Comparison of ENCODE assay signal across 18 cellular contexts in the genomic region with DNA sequence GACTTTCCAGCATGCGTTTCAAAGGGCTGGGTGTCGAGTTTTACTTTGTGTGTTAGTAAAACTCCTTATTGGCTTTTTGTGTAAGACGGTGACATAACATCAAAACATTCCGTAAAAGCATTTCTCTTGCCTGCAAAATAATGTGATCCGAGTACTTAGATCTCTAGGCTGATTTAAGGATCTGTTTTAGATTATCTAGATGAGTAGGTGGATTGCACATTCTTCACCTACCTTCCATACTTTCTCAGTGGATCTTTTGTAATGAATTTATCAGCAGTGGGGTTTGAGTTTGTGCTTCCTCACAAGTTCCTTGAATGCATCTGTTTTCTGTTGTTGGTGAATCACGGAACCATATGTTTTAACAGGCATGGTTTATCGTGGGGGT. TPM values are rescaled to one million over a fixed set of nuclear protein-coding genes. Genes with fewer than 3 reads are reported as not detected.
DNase-seq lines count a peak whose midpoint lies in the region; TF ChIP-seq lines count a peak whose summit lies in the region.
"Had no signal": no experiment of that assay in that cellular context is flagged by ENCODE, and none has a peak within 500 bp of the region (broad histone marks: within the 10 kb centered on the region; RNA-seq: fewer than 3 reads in every experiment).

No MANE protein-coding gene starts in this region.

- H3K4me3 Mint-ChIP-seq in HFFc6 = peak overlapping the region; percentile 77
- H3K4me3 Mint-ChIP-seq: activated naive CD8-positive, alpha-beta T cell treated with anti-CD3 and anti-CD28 coated beads, Interleukin-2, amount 50 U/mL, for 24 hours; activated T-helper 17 cell treated with anti-CD3 and anti-CD28 coated beads, Interleukin-2, amount 50 U/mL, for 72 hours; CD8-positive, alpha-beta T cell; H9; neural crest cell; stimulated activated naive CD8-positive, alpha-beta T cell treated with anti-CD3 and anti-CD28 coated beads, Interleukin-15, Interleukin-2, amounts not matched to agents 100 ng/mL and 50 ng/mL, for 24 hours; T-helper 17 cell had no signal

- DNase-seq in AG09309 (ENCODE audit: low read depth) = peak; percentile 31
- peak; percentile 34 for DNase-seq in HFFc6
- peak; percentile 29 for DNase-seq in esophagus muscularis mucosa (ENCODE audit: extremely low spot score)
- DNase-seq in activated CD8-positive, alpha-beta memory T cell treated with anti-CD3 and anti-CD28 coated beads for 24 hours = no peak
- DNase-seq in NCI-H1092 treated with DMSO at 0.1 percent for 48 hours (lab: John Stamatoyannopoulos, UW) = no peak
- DNase-seq in stimulated activated CD4-positive, alpha-beta T cell treated with anti-CD3 and anti-CD28 coated beads, Interleukin-15, amount 100 ng/mL, for 24 hours = no peak
- DNase-seq in GM19238 (ENCODE audit: insufficient read length, low spot score) = no peak
- DNase-seq: activated CD4-positive, alpha-beta T cell treated with anti-CD3 and anti-CD28 coated beads for 1 hour; activated naive CD8-positive, alpha-beta T cell treated with anti-CD3 and anti-CD28 coated beads, Interleukin-2, amount 50 U/mL, for 24 hours; CD8-positive, alpha-beta T cell; H9; mesendoderm; NCI-H524 treated with DMSO at 0.1 percent for 48 hours; T-helper 17 cell had no signal

- no peaks in the 10 kb centered on the region; the same call in 1 of the 2 replicates for H3K27me3 Mint-ChIP-seq in HFFc6 (ENCODE audit: insufficient read depth)
- H3K27me3 Mint-ChIP-seq: activated naive CD8-positive, alpha-beta T cell treated with anti-CD3 and anti-CD28 coated beads, Interleukin-2, amount 50 U/mL, for 24 hours; activated T-helper 17 cell treated with anti-CD3 and anti-CD28 coated beads, Interleukin-2, amount 50 U/mL, for 72 hours; stimulated activated naive CD8-positive, alpha-beta T cell treated with anti-CD3 and anti-CD28 coated beads, Interleukin-15, Interleukin-2, amounts not matched to agents 100 ng/mL and 50 ng/mL, for 24 hours; T-helper 17 cell had no signal

- TF ChIP-seq POLR2A in esophagus muscularis mucosa (IDR thresholded peaks at IDR 0.05; ENCODE audit: low read depth) = no peak

- peak overlapping the region; percentile 81 for H3K27ac Mint-ChIP-seq in HFFc6
- H3K27ac Mint-ChIP-seq: activated naive CD8-positive, alpha-beta T cell treated with anti-CD3 and anti-CD28 coated beads, Interleukin-2, amount 50 U/mL, for 24 hours; activated T-helper 17 cell treated with anti-CD3 and anti-CD28 coated beads, Interleukin-2, amount 50 U/mL, for 72 hours; CD8-positive, alpha-beta T cell; T-helper 17 cell had no signal

- 54% methylated on average over 7 of the region's 7 CpGs for WGBS in esophagus muscularis mucosa

- H3K27ac ChIP-seq in esophagus muscularis mucosa (replicated peaks in 1 of 4) (peak overlapping the region in 3 of 4 donors; percentile 28 to 48 (median 44)), muscle layer of colon (ENCODE audit: low read depth, low read length) (peak overlapping the region; percentile 3)

- H3K9me3 Mint-ChIP-seq in HFFc6 = no peaks in the 10 kb centered on the region
- H3K9me3 Mint-ChIP-seq: activated naive CD8-positive, alpha-beta T cell treated with anti-CD3 and anti-CD28 coated beads, Interleukin-2, amount 50 U/mL, for 24 hours; activated T-helper 17 cell treated with anti-CD3 and anti-CD28 coated beads, Interleukin-2, amount 50 U/mL, for 72 hours; CD8-positive, alpha-beta T cell; H9; neural crest cell; stimulated activated naive CD8-positive, alpha-beta T cell treated with anti-CD3 and anti-CD28 coated beads, Interleukin-15, Interleukin-2, amounts not matched to agents 100 ng/mL and 50 ng/mL, for 24 hours had no signal

- H3K4me1 ChIP-seq in esophagus muscularis mucosa (peaks cover 17 to 68% (median 52%) of the 10 kb centered on the region in 4 donors), muscle layer of colon (ENCODE audit: insufficient read depth, low read length) (peaks cover 22% of the 10 kb centered on the region)

- H3K9me3 ChIP-seq in esophagus muscularis mucosa = no peaks in the 10 kb centered on the region
- no peaks in the 10 kb centered on the region for H3K9me3 ChIP-seq in muscle layer of colon (ENCODE audit: low read length)

- no peak for TF ChIP-seq EP300 in esophagus muscularis mucosa (IDR thresholded peaks at IDR 0.05)

- no peaks in the 10 kb centered on the region for H3K36me3 ChIP-seq in esophagus muscularis mucosa
- no peaks in the 10 kb centered on the region for H3K36me3 ChIP-seq in muscle layer of colon (ENCODE audit: insufficient read depth, low read length)

- no peaks in the 10 kb centered on the region for H3K27me3 ChIP-seq in esophagus muscularis mucosa
- H3K27me3 ChIP-seq in muscle layer of colon (ENCODE audit: control insufficient read depth in 1 of 2, insufficient read depth in 2 of 2, low read length in 2 of 2) = no peaks in the 10 kb centered on the region

- no peak overlapping the region for H3K4me3 ChIP-seq in AG09309 (ENCODE audit: control insufficient read depth, low read depth, low read length)
- H3K4me3 ChIP-seq in esophagus muscularis mucosa = no peak overlapping the region
- H3K4me3 ChIP-seq in muscle layer of colon (ENCODE audit: low read depth in 1 of 2, low read length in 2 of 2) = no peak overlapping the region

- peaks cover 57% of the 10 kb centered on the region for H3K4me1 Mint-ChIP-seq in HFFc6 (ENCODE audit: low read depth)
- H3K4me1 Mint-ChIP-seq: H9 had no signal

- H3K36me3 Mint-ChIP-seq in HFFc6 (ENCODE audit: low read depth) = peaks cover 16% of the 10 kb centered on the region; the same call in 1 of the 2 replicates

- H3K9ac ChIP-seq in muscle layer of colon (ENCODE audit: low read length) = no peak overlapping the region

- intact Hi-C loops in esophagus muscularis mucosa (cut with DNase I) = loop anchor here (10.0 kb wide), 1 partner anchor 97 kb away; no protein-coding TSS in a partner anchor

- TF ChIP-seq CTCF in AG09309 (IDR thresholded peaks at IDR 0.05; ENCODE audit: control insufficient read depth, insufficient read depth, low read depth, low read length, missing control alignments) (no peak), HFFc6 (IDR thresholded peaks at IDR 0.05) (no peak), esophagus muscularis mucosa (IDR thresholded peaks at IDR 0.05) (no peak)

RNA-seq across cellular contexts. Expression of gene RABGEF1, which starts 7.6 kb away (rescaled TPM):
- 10 to 100 TPM; 38.6 to 45.3 (median 42.5) TPM for total RNA-seq in HFFc6 (2021; fragmentation: NEBNext Ultra II Directional; extraction: Animal tissue kit (Norgen Biotek cat#: 25700))
- 10 to 100 TPM; 34.3 to 45.4 (median 37.1) TPM for total RNA-seq in esophagus muscularis mucosa

Comparison
In these comparisons a context has a peak if more than half of its experiments do, and no peak if none do; other contexts are left out.
1. DNase-seq: peak in AG09309 (single experiment), HFFc6 (single experiment) and esophagus muscularis mucosa (single experiment); none in activated CD8-positive, alpha-beta memory T cell treated with anti-CD3 and anti-CD28 coated beads for 24 hours (single experiment), NCI-H1092 treated with DMSO at 0.1 percent for 48 hours (single experiment), stimulated activated CD4-positive, alpha-beta T cell treated with anti-CD3 and anti-CD28 coated beads, Interleukin-15, amount 100 ng/mL, for 24 hours (single experiment) and GM19238 (single experiment).